ENCODE assay signal across 1 cellular context in genomic region chr2:237566401-237567235, GRCh38.
TF ChIP-seq lines count a peak whose summit lies in the region.

Gene PRLH, plus strand, starts transcription at chr2:237566574. Its CDS starts 0 bp downstream, at chr2:237566574.

TF ChIP-seq in H1, 55 proteins besides CTCF, POLR2A, EP300 and RAD21 (continued from another document):
- TF ChIP-seq ATF2 (IDR thresholded peaks at IDR 0.05; ENCODE audit: low read length): no peak
- no peak for TF ChIP-seq ATF3 (IDR thresholded peaks at IDR 0.05; ENCODE audit: insufficient read depth, low read depth, low read length)
- no peak for TF ChIP-seq HDAC6 (IDR thresholded peaks at IDR 0.05; ENCODE audit: low read depth, low read length)
TF ChIP-seq in H1: peak in this region for 0.
